1 cellular context compared by ENCODE assay signal in the genomic region with DNA sequence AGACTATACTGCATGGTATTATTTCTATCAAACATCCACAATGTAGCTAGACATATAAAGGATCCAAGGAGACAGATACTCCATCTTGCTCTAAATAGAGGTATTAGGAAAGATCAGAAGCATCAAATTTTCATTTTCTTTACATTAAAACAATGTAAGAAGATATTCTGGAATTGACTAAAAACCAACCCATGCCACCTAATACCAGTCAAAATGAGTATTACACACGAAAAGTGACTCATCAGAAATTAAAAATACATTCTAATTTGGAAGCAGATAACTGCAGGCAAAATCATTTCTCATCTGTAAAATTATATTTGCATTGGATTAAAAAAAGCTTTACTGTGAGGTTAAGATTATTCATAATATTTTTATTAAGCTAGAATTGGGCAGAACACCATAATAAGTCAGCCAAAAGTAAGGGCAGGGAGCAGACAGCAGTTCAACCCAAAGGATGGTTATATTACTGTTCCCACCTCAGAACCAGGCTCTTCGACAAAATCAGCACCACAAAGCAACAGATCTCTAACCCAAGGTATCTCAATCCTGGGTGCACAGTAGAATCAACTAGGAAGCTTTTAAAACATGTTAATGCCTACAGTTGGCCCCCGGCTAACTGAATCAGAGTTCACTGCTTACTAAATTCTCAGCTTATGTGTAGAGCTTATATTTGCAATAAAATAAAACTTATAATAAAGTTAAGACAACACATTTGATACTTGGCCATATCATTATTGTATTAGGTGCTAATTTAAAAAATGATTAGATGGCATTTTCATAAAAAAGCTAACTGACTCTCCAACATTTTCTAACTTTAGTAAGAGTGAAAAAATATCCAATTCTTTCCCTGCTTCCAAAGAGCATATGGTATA.
A peak's percentile ranks its signal among the peaks of the same experiment; 100 is the strongest.
TF ChIP-seq lines count a peak whose summit lies in the region.

No MANE protein-coding gene starts in this region.

TF ChIP-seq in K562, 482 proteins besides CTCF, POLR2A, EP300 and RAD21:
- peak; percentile 55 for TF ChIP-seq ZNF316 (IDR thresholded peaks at IDR 0.05)
- no peak for TF ChIP-seq FIP1L1 (IDR thresholded peaks at IDR 0.05; ENCODE audit: low read depth, low read length, poor library complexity, severe bottlenecking)
- peak; percentile 28; the same call in 1 of the 2 replicates for TF ChIP-seq C11orf30 (IDR thresholded peaks at IDR 0.05; ENCODE audit: low read depth)
- TF ChIP-seq, protein P1, sequence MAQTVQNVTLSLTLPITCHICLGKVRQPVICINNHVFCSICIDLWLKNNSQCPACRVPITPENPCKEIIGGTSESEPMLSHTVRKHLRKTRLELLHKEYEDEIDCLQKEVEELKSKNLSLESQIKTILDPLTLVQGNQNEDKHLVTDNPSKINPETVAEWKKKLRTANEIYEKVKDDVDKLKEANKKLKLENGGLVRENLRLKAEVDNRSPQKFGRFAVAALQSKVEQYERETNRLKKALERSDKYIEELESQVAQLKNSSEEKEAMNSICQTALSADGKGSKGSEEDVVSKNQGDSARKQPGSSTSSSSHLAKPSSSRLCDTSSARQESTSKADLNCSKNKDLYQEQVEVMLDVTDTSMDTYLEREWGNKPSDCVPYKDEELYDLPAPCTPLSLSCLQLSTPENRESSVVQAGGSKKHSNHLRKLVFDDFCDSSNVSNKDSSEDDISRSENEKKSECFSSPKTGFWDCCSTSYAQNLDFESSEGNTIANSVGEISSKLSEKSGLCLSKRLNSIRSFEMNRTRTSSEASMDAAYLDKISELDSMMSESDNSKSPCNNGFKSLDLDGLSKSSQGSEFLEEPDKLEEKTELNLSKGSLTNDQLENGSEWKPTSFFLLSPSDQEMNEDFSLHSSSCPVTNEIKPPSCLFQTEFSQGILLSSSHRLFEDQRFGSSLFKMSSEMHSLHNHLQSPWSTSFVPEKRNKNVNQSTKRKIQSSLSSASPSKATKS (CRISPR knock-in tag; IDR thresholded peaks at IDR 0.05): no peak
